In genomic region chr5:31921852-31922305, GRCh38 we compare ENCODE assay signal across 14 cellular contexts.
A peak's percentile ranks its signal among the peaks of the same experiment; 100 is the strongest.
DNase-seq lines count a peak whose midpoint lies in the region; ATAC-seq, FAIRE-seq and TF ChIP-seq lines count a peak whose summit lies in the region.
"Had no signal": no experiment of that assay in that cellular context is flagged by ENCODE, and none has a peak within 500 bp of the region (broad histone marks: within the 10 kb centered on the region; RNA-seq: fewer than 3 reads in every experiment).

No MANE protein-coding gene starts in this region.

- H3K36me3 ChIP-seq in HUES64 (ENCODE audit: insufficient read depth, low read length), result no peaks in the 10 kb centered on the region
- no peaks in the 10 kb centered on the region for H3K36me3 ChIP-seq in keratinocyte (ENCODE audit: control insufficient read depth in 2 of 2, extremely low read depth in 1 of 2, insufficient read depth in 2 of 2, low read length in 2 of 2)
- H3K36me3 ChIP-seq in sigmoid colon, result no peaks in the 10 kb centered on the region
- H3K36me3 ChIP-seq: pancreas had no signal

- no peak for TF ChIP-seq CTCF in keratinocyte (optimal IDR thresholded peaks at IDR 0.05 in 1 of 3, IDR thresholded peaks at IDR 0.05 in 1 of 3, conservative IDR thresholded peaks at IDR 0.05 in 1 of 3; ENCODE audit: extremely low read depth in 1 of 3, insufficient read depth in 2 of 3, low read length in 3 of 3)
- TF ChIP-seq CTCF in sigmoid colon (IDR thresholded peaks at IDR 0.05), result no peak

- H3K27me3 Mint-ChIP-seq in natural killer cell treated with Interleukin-12 subunit alpha and Interleukin-12 subunit beta and Interleukin-15 and Interleukin-18, amount 100 ng/mL, for 72 hours, result peaks cover 0 to 7% of the 10 kb centered on the region in 2 donors

- peak; percentile 89 for FAIRE-seq in keratinocyte (lab: Jason Lieb, UNC)
- FAIRE-seq: pancreas had no signal

- peak overlapping the region; percentile 27 for H2AFZ ChIP-seq in keratinocyte (ENCODE audit: control insufficient read depth, low read length)

- H3K27ac Mint-ChIP-seq in natural killer cell treated with Interleukin-12 subunit alpha and Interleukin-12 subunit beta and Interleukin-15 and Interleukin-18, amount 100 ng/mL, for 72 hours, result no peak overlapping the region
- H3K27ac Mint-ChIP-seq: memory B cell had no signal

- no peaks in the 10 kb centered on the region for H3K36me3 Mint-ChIP-seq in natural killer cell treated with Interleukin-12 subunit alpha and Interleukin-12 subunit beta and Interleukin-15 and Interleukin-18, amount 100 ng/mL, for 72 hours
- H3K36me3 Mint-ChIP-seq: memory B cell had no signal

- no peak overlapping the region for H3K4me3 Mint-ChIP-seq in natural killer cell treated with Interleukin-12 subunit alpha and Interleukin-12 subunit beta and Interleukin-15 and Interleukin-18, amount 100 ng/mL, for 72 hours
- H3K4me3 Mint-ChIP-seq: memory B cell had no signal

- H4K20me1 ChIP-seq in keratinocyte (ENCODE audit: control insufficient read depth, extremely low read depth, insufficient read depth, low read length), result no peaks in the 10 kb centered on the region

- no peaks in the 10 kb centered on the region for H3K9me1 ChIP-seq in keratinocyte (ENCODE audit: control insufficient read depth, extremely low read depth, insufficient read depth, low read length)

- no peak for ATAC-seq in HG03457 (IDR thresholded peaks at IDR 0.05; ENCODE audit: unreplicated experiment)
- no peak for ATAC-seq in natural killer cell treated with Interleukin-12 subunit alpha and Interleukin-12 subunit beta and Interleukin-15 and Interleukin-18, amount 100 ng/mL, for 72 hours
- ATAC-seq: pancreas had no signal

- no peaks in the 10 kb centered on the region for H3K9me3 Mint-ChIP-seq in natural killer cell treated with Interleukin-12 subunit alpha and Interleukin-12 subunit beta and Interleukin-15 and Interleukin-18, amount 100 ng/mL, for 72 hours
- H3K9me3 Mint-ChIP-seq: memory B cell had no signal

- no peaks in the 10 kb centered on the region for H3K27me3 ChIP-seq in HUES64 (ENCODE audit: insufficient read depth, low read length)
- no peaks in the 10 kb centered on the region for H3K27me3 ChIP-seq in keratinocyte (ENCODE audit: control insufficient read depth, extremely low read depth, insufficient read depth, low read length)
- H3K27me3 ChIP-seq in sigmoid colon, result no peaks in the 10 kb centered on the region
- H3K27me3 ChIP-seq: pancreas had no signal

- H3K4me3 ChIP-seq in HUES64 (ENCODE audit: low read length) (no peak overlapping the region), keratinocyte (ENCODE audit: control insufficient read depth in 2 of 3, extremely low read depth in 1 of 3, insufficient read depth in 2 of 3, low read depth in 1 of 3, low read length in 3 of 3) (no peak overlapping the region), sigmoid colon (no peak overlapping the region)
- H3K4me3 ChIP-seq: pancreas had no signal

- H3K27ac ChIP-seq in HUES64 (ENCODE audit: low read depth, low read length) (peak overlapping the region; percentile 10; the same call in 1 of the 2 replicates), keratinocyte (ENCODE audit: control insufficient read depth, insufficient read depth, low read length) (peak overlapping the region; percentile 85), sigmoid colon (no peak overlapping the region)
- H3K27ac ChIP-seq: pancreas had no signal

- intact Hi-C loops in sigmoid colon (cut with DNase I), result loop anchor here (10.0 kb wide), 1 partner anchor 153 kb away; no protein-coding TSS in a partner anchor

- TF ChIP-seq EP300 in sigmoid colon (IDR thresholded peaks at IDR 0.05), result no peak

- H3K9ac ChIP-seq in HUES64 (ENCODE audit: low read depth, low read length) (no peak overlapping the region), keratinocyte (ENCODE audit: control insufficient read depth, extremely low read depth, insufficient read depth, low read length) (peak overlapping the region; percentile 65)

- peak overlapping the region; percentile 70 for H3K4me2 ChIP-seq in keratinocyte (ENCODE audit: control insufficient read depth, extremely low read depth, insufficient read depth, low read depth, low read length)

- H3K4me1 ChIP-seq in HUES64 (ENCODE audit: insufficient read depth, low read length) (peaks cover 8% of the 10 kb centered on the region), keratinocyte (ENCODE audit: control insufficient read depth, extremely low read depth, insufficient read depth, low read length) (peaks cover 14% of the 10 kb centered on the region), sigmoid colon (no peaks in the 10 kb centered on the region)
- H3K4me1 ChIP-seq: pancreas had no signal

- WGBS in HUES64, result 89% methylated on average over 3 of the region's 3 CpGs
- WGBS in sigmoid colon, 2 donors, result 83% methylated on average over 3 of the region's 3 CpGs

- H3K79me2 ChIP-seq in keratinocyte (ENCODE audit: control insufficient read depth, insufficient read depth, low read length), result no peaks in the 10 kb centered on the region

- peak; percentile 9 for DNase-seq in CD1c-positive myeloid dendritic cell (ENCODE audit: extremely low spot score)
- DNase-seq in astrocyte of the hippocampus (ENCODE audit: low read depth, low spot score), result peak; percentile 92
- DNase-seq in keratinocyte (ENCODE audit: low read depth, low spot score), result peak; percentile 53
- DNase-seq in sigmoid colon, result no peak
- DNase-seq in NCI-H446 treated with DMSO at 0.1 percent for 48 hours (lab: John Stamatoyannopoulos, UW), result no peak
- no peak for DNase-seq in natural killer cell treated with Interleukin-12 subunit alpha and Interleukin-12 subunit beta and Interleukin-15 and Interleukin-18, amount 100 ng/mL, for 72 hours (ENCODE audit: low spot score)
- DNase-seq: effector CD8-positive, alpha-beta T cell; hippocampal formation; NCI-H1930; NCI-H774; pancreas had no signal

- TF ChIP-seq POLR2A in sigmoid colon (IDR thresholded peaks at IDR 0.05), result no peak

- no peaks in the 10 kb centered on the region for H3K4me1 Mint-ChIP-seq in natural killer cell treated with Interleukin-12 subunit alpha and Interleukin-12 subunit beta and Interleukin-15 and Interleukin-18, amount 100 ng/mL, for 72 hours (ENCODE audit: low read depth in 2 of 2)
- H3K4me1 Mint-ChIP-seq: memory B cell had no signal

- H3K9me3 ChIP-seq in HUES64 (ENCODE audit: insufficient read depth, low read depth, low read length) (no peaks in the 10 kb centered on the region), keratinocyte (ENCODE audit: control insufficient read depth, low read depth, low read length) (no peaks in the 10 kb centered on the region), sigmoid colon (no peaks in the 10 kb centered on the region)
- H3K9me3 ChIP-seq: pancreas had no signal

- dilution Hi-C loops in keratinocyte (cut with MboI; ENCODE audit: extremely low pct_ligation_motif_present, low sequenced_read_pairs), result no loop called here

Comparison
In these comparisons a context has a peak if more than half of its experiments do, and no peak if none do; other contexts are left out.
1. DNase-seq: peak in CD1c-positive myeloid dendritic cell (single experiment), astrocyte of the hippocampus (single experiment) and keratinocyte (single experiment); none in sigmoid colon (single experiment), NCI-H446 treated with DMSO at 0.1 percent for 48 hours (single experiment) and natural killer cell treated with Interleukin-12 subunit alpha and Interleukin-12 subunit beta and Interleukin-15 and Interleukin-18, amount 100 ng/mL, for 72 hours (single experiment).
2. H3K27ac ChIP-seq: peak in HUES64 (single experiment) and keratinocyte (single experiment); none in sigmoid colon (0 of 4).